Comparison of ENCODE assay signal across 8 cellular contexts in the genomic region with DNA sequence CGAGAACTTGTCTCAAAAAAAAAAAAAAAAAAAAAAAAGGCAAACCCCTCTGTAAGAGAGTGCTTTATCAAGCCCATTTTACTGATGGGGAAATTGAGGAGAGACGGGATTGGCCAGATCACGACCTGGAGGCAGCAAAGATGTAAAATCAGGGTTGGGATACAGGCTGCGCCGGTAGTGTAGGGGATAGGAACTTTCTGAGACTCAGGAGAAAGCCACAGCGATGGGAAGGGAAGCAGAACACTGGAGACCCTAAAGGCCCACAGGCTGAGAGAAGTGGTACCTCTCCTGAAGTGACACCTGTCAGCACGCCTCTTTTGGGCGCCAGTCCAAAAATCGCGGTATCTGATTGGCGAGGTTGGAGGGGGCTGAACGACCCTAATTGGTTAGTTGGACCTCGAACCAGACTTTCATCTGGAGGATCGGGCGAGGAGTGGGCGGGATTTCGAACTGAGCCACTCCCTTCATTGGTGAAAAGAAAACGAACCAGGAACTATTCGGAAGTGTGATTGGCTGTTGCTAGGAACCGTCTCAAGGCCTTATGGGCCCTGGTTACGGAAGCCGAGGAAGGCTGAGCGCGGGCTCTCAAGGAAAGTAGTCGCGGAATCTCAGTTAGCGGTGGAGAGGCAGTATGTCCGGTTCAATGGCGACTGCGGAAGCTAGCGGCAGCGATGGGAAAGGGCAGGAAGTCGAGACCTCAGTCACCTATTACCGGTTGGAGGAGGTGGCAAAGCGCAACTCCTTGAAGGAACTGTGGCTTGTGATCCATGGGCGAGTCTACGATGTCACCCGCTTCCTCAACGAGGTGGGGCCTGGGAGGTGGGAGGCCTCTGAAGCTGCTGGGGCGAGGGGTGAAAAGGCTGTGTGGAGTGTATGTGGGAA. TPM values are rescaled to one million over a fixed set of nuclear protein-coding genes. Genes with fewer than 3 reads are reported as not detected.
DNase-seq lines count a peak whose midpoint lies in the region; ATAC-seq and TF ChIP-seq lines count a peak whose summit lies in the region.

A gene with protein sequence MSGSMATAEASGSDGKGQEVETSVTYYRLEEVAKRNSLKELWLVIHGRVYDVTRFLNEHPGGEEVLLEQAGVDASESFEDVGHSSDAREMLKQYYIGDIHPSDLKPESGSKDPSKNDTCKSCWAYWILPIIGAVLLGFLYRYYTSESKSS (plus strand): TSS at position 567 of the 882 bp plus-strand sequence. CDS start 65 bp downstream, at position 632.

- H3K14ac ChIP-seq in IMR-90 (replicated peaks; ENCODE audit: low read depth, low read length), result peak within 1 kb of the TSS; percentile 91

- intact Hi-C loops in IMR-90 (cut with micrococcal nuclease), result loop anchor here (2.0 kb wide), 1 partner anchor 25 kb away; no protein-coding TSS in a partner anchor

- H2AK5ac ChIP-seq in IMR-90 (ENCODE audit: low read depth, low read length), result peak within 1 kb of the TSS; percentile 79

- peak; percentile 21 for TF ChIP-seq RAD21 in IMR-90 (IDR thresholded peaks at IDR 0.05; ENCODE audit: low read length)

- peaks cover 4% of the 10 kb centered on the region; the same call in 1 of the 2 replicates for H4K20me1 ChIP-seq in IMR-90 (ENCODE audit: insufficient read depth, low read length)

- peak within 1 kb of the TSS; percentile 79 for H3K27ac ChIP-seq in IMR-90 (ENCODE audit: insufficient read depth, low read length)

- peak within 1 kb of the TSS; percentile 99 for H3K4me2 ChIP-seq in IMR-90 (ENCODE audit: low read depth, low read length)

- H3K27me3 ChIP-seq in IMR-90 (ENCODE audit: control insufficient read depth, insufficient read depth, low read length), result no peaks in the 10 kb centered on the region
- H3K27me3 ChIP-seq in mononuclear cell (ENCODE audit: insufficient read depth, low read length), result no peaks in the 10 kb centered on the region

- H4K91ac ChIP-seq in IMR-90 (ENCODE audit: insufficient read depth, low read depth, low read length), result peak within 1 kb of the TSS; percentile 73

- CTCF ChIA-PET in IMR-90 (lab: Yijun Ruan, JAX), result interaction anchor here (0.6 to 1.4 kb wide), 3 partner anchors 12 to 234 kb away, joined by 3 to 6 read pairs (median 4); no protein-coding TSS in a partner anchor

- H2AK9ac ChIP-seq in IMR-90 (replicated peaks; ENCODE audit: low read depth, low read length, poor library complexity), result peak within 1 kb of the TSS; percentile 78

- WGBS in IMR-90 (ENCODE audit: extremely low coverage in 2 of 2, insufficient read length in 1 of 2), 2 experiments, result 1% methylated on average over 27 of the region's 40 CpGs; no CpG with 5 or more reads in 1 of the 2 experiments

- H2BK5ac ChIP-seq in IMR-90 (ENCODE audit: low read depth, low read length, poor library complexity, severe bottlenecking), result peak within 1 kb of the TSS; percentile 63

- H3K56ac ChIP-seq in IMR-90 (ENCODE audit: extremely low read depth, insufficient read depth, low read length), result peak within 1 kb of the TSS; percentile 64

- peak within 1 kb of the TSS; percentile 81 for H4K5ac ChIP-seq in IMR-90 (ENCODE audit: low read depth, low read length)

- H3K4me3 ChIP-seq in IMR-90 (ENCODE audit: insufficient read depth, low read depth, low read length) (peak within 1 kb of the TSS; percentile 73), epithelial cell of esophagus (ENCODE audit: low read length) (peak within 1 kb of the TSS; percentile 94), mononuclear cell (ENCODE audit: low read length) (peak within 1 kb of the TSS; percentile 72)

- ATAC-seq in GM21528 (IDR thresholded peaks at IDR 0.05; ENCODE audit: low FRiP score, unreplicated experiment) (peak; percentile 91), IMR-90 (ENCODE audit: low read depth) (peak; percentile 99)

- H2BK120ac ChIP-seq in IMR-90 (ENCODE audit: low read depth, low read length), result peak within 1 kb of the TSS; percentile 55

- peak within 1 kb of the TSS; percentile 84 for H3K23ac ChIP-seq in IMR-90 (ENCODE audit: low read depth, low read length)

- peak within 1 kb of the TSS; percentile 80 to 98 for H4K8ac ChIP-seq in IMR-90 (ENCODE audit: low read depth in 2 of 2, low read length in 2 of 2)

- H3K9me3 ChIP-seq in IMR-90 (ENCODE audit: control insufficient read depth, insufficient read depth, low read length) (no peaks in the 10 kb centered on the region), mononuclear cell (ENCODE audit: low read depth, low read length) (no peaks in the 10 kb centered on the region)

- peak within 1 kb of the TSS; percentile 68 for H2BK20ac ChIP-seq in IMR-90 (ENCODE audit: low read depth, low read length)

- peak within 1 kb of the TSS; percentile 89 for H3K4ac ChIP-seq in IMR-90 (ENCODE audit: low read depth, low read length)

- in situ Hi-C loops in IMR-90 (cut with MboI; ENCODE audit: low sequenced_read_pairs), result no loop called here

- peak; percentile 99 for DNase-seq in DMS 273 (lab: John Stamatoyannopoulos, UW; ENCODE audit: unreplicated experiment)
- peak; percentile 99 for DNase-seq in IMR-90
- DNase-seq in OCI-M1 (lab: John Stamatoyannopoulos, UW), result peak; percentile 99
- peak; percentile 93 for DNase-seq in activated T-cell treated with anti-CD3 and anti-CD28 coated beads for 24 hours (ENCODE audit: low read depth)
- DNase-seq in epithelial cell of esophagus (ENCODE audit: low read depth), result peak; percentile 99
- peak; percentile 87 to 88 for DNase-seq in stimulated activated CD8-positive, alpha-beta memory T cell treated with anti-CD3 and anti-CD28 coated beads, Interleukin-4, amount 100 ng/mL, for 1 hour (ENCODE audit: low read depth in 2 of 2, low spot score in 1 of 2)

- peak within 1 kb of the TSS; percentile 82 for H3K9ac ChIP-seq in IMR-90 (ENCODE audit: low read depth, low read length)

- peak within 1 kb of the TSS; percentile 59; the same call in 1 of the 3 replicates for H2BK15ac ChIP-seq in IMR-90 (ENCODE audit: low read depth, low read length)

- peaks cover 14% of the 10 kb centered on the region for H3K36me3 ChIP-seq in IMR-90 (ENCODE audit: control insufficient read depth, insufficient read depth, low read length)

- peak; percentile 72 for TF ChIP-seq POLR2A in IMR-90 (IDR thresholded peaks at IDR 0.05; ENCODE audit: low read depth, low read length)

- H3K9me1 ChIP-seq in IMR-90 (ENCODE audit: insufficient read depth, low read length), result peaks cover 3% of the 10 kb centered on the region; the same call in 1 of the 2 replicates

- TF ChIP-seq CTCF in IMR-90 (conservative IDR thresholded peaks at IDR 0.05; ENCODE audit: low read depth, low read length), result no peak
- no peak for TF ChIP-seq CTCF in epithelial cell of esophagus (IDR thresholded peaks at IDR 0.05; ENCODE audit: insufficient read depth, low read depth, low read length, missing control alignments)

- H2AFZ ChIP-seq in IMR-90 (replicated peaks; ENCODE audit: low read length, poor library complexity), result peak within 1 kb of the TSS; percentile 94

- peaks cover 10 to 40% of the 10 kb centered on the region in 2 experiments for H3K79me1 ChIP-seq in IMR-90 (ENCODE audit: low read depth in 1 of 2, low read length in 2 of 2)

- no TSS peak for BruUV-seq in IMR-90 (replicated peaks; lab: Mats Ljungman, UMichigan)

- H3K4me1 ChIP-seq in IMR-90 (ENCODE audit: control insufficient read depth, insufficient read depth, low read length) (no peaks in the 10 kb centered on the region; the same call in 1 of the 2 replicates), mononuclear cell (ENCODE audit: insufficient read depth, low read length) (peaks cover 12% of the 10 kb centered on the region)

- POLR2A ChIA-PET in IMR-90 (lab: Charles Lee; ENCODE audit: unreplicated experiment), result interaction anchor here (1.1 kb wide), 1 partner anchor 40 kb away, joined by 4 read pairs; no protein-coding TSS in a partner anchor

- H3K18ac ChIP-seq in IMR-90 (ENCODE audit: low read depth, low read length), result peak within 1 kb of the TSS; percentile 59

- dilution Hi-C loops in IMR-90 (cut with HindIII; ENCODE audit: low sequenced_read_pairs, unreplicated experiment), result no loop called here

TF ChIP-seq in IMR-90, 13 proteins besides CTCF, POLR2A, EP300 and RAD21:
- no peak for TF ChIP-seq RCOR1 (IDR thresholded peaks at IDR 0.05; ENCODE audit: insufficient replicate concordance, low read length)
- TF ChIP-seq MXI1 (IDR thresholded peaks at IDR 0.05; ENCODE audit: borderline replicate concordance, low read depth, low read length), result no peak; the same call in 1 of the 2 replicates
- TF ChIP-seq, protein P1, sequence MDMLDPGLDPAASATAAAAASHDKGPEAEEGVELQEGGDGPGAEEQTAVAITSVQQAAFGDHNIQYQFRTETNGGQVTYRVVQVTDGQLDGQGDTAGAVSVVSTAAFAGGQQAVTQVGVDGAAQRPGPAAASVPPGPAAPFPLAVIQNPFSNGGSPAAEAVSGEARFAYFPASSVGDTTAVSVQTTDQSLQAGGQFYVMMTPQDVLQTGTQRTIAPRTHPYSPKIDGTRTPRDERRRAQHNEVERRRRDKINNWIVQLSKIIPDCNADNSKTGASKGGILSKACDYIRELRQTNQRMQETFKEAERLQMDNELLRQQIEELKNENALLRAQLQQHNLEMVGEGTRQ (IDR thresholded peaks at IDR 0.05; ENCODE audit: low read depth, low read length), result no peak
- TF ChIP-seq NFE2L2 (IDR thresholded peaks at IDR 0.05; ENCODE audit: low read depth, low read length), result no peak
- TF ChIP-seq CEBPB (IDR thresholded peaks at IDR 0.05; ENCODE audit: low read depth, low read length), result no peak
- no peak for TF ChIP-seq MAFK (IDR thresholded peaks at IDR 0.05; ENCODE audit: low read depth, low read length)
- TF ChIP-seq FOS (IDR thresholded peaks at IDR 0.05; ENCODE audit: low read depth, low read length), result no peak
- TF ChIP-seq BHLHE40 (IDR thresholded peaks at IDR 0.05; ENCODE audit: low read depth, low read length), result no peak

RNA-seq across cellular contexts. Expression of the gene that starts here (rescaled TPM):
- total RNA-seq in IMR-90 (2012; rRNA removed) (102 and 106 TPM in 2 replicates), mononuclear cell (23.4 TPM)
- 76.1 and 100 TPM in 2 replicates for polyA plus RNA-seq in IMR-90 (2012; rRNA removed)
- polyA plus RNA-seq in IMR-90 (2012; cell fraction: cytosol; rRNA removed), result 10.7 and 23.7 TPM in 2 replicates
- polyA plus RNA-seq in IMR-90 (2012; cell fraction: nucleus; rRNA removed; ENCODE audit: low replicate concordance), result 7.0 and 46.0 TPM in 2 replicates

Comparison
In these comparisons a context has a peak if more than half of its experiments do, and no peak if none do; other contexts are left out.
1. Peak in every context shown above with its lines: DNase-seq, ATAC-seq, H3K4me3 ChIP-seq and H3K27ac ChIP-seq.